8 cellular contexts compared by ENCODE assay signal in the genomic region with DNA sequence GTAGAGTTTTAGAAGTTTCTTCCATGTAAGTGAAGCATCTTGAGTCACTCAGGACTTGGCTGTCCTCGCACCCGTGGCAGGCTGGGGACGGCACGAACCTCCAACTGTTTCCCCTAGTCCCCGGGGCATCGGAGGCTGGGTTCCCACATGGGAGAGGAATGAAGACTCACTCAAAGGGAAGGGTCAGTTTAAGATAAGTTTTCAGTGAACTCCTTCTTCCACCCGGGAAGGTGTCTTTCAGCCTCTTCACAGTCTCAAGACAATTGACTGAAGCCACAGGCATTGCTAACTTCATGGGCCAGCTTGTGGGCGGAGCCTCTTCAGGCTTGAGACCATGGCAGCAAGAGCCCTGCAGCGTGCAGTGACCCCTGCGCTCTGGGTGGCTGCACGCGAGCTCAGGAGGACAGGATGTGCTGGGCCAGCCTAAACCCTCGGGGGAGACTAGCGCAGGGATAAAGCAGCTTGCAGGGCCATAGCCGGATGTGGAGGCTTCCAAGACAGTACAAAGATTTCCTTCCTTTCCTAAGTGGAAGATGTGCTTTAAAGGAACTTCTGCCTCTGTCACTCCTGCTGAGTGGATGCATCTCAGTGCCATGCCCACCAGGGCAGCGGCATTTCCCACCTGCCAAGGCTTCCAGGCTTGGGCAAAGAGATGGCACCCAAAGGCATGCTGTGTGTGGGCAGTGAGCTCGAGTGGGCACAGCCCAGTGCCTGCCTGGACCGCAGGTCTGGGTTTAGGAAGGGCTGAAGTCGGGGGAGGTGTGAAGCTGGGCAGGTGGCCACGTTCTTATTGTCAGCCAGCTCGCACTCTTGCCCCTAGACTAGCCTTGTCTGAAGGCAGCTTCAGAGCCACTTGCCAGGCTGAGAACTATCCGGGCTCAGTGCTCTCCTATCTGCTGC. TPM values are rescaled to one million over a fixed set of nuclear protein-coding genes. Genes with fewer than 3 reads are reported as not detected.
A peak's percentile ranks its signal among the peaks of the same experiment; 100 is the strongest.
DNase-seq lines count a peak whose midpoint lies in the region; ATAC-seq and TF ChIP-seq lines count a peak whose summit lies in the region.
"Had no signal": no experiment of that assay in that cellular context is flagged by ENCODE, and none has a peak within 500 bp of the region (broad histone marks: within the 10 kb centered on the region; RNA-seq: fewer than 3 reads in every experiment).

No MANE protein-coding gene starts in this region.

- TF ChIP-seq CTCF in HEK293 (tag by site-specific recombination; IDR thresholded peaks at IDR 0.05) (no peak), fibroblast of mammary gland (conservative IDR thresholded peaks at IDR 0.05; ENCODE audit: control insufficient read depth, insufficient read depth, low read depth, low read length) (no peak), osteocyte (IDR thresholded peaks at IDR 0.05) (no peak), CD14-positive monocyte (IDR thresholded peaks at IDR 0.05) (no peak)

- no peak overlapping the region for H3K4me3 ChIP-seq in HEK293 (ENCODE audit: low read depth, low read length)
- no peak overlapping the region for H3K4me3 ChIP-seq in fibroblast of mammary gland (ENCODE audit: control insufficient read depth, low read depth, low read length)

- no peaks in the 10 kb centered on the region for H3K9me3 ChIP-seq in HEK293 (ENCODE audit: control insufficient read depth, insufficient read depth, low read depth, low read length)

- intact Hi-C loops in CD14-positive monocyte (cut with micrococcal nuclease): loop anchor here in 1 of 2 donors (10.0 kb wide), 1 partner anchor 86 kb away; no protein-coding TSS in a partner anchor

- DNase-seq in fibroblast of mammary gland (ENCODE audit: low read depth) (peak; percentile 7), osteocyte (ENCODE audit: extremely low spot score, unreplicated experiment) (peak; percentile 91), CD14-positive monocyte (ENCODE audit: low spot score) (no peak)
- DNase-seq: activated CD4-positive, alpha-beta T cell treated with anti-CD3 and anti-CD28 coated beads, Interleukin-2, amount 50 U/mL, for 1 hour; Kasumi-1 had no signal

- no peaks in the 10 kb centered on the region for H3K9me3 Mint-ChIP-seq in osteocyte (ENCODE audit: unreplicated experiment)
- no peaks in the 10 kb centered on the region for H3K9me3 Mint-ChIP-seq in CD14-positive monocyte

- no peaks in the 10 kb centered on the region for H3K4me1 ChIP-seq in HEK293 (ENCODE audit: control insufficient read depth, insufficient read depth, low read length)

- POLR2A ChIA-PET in HEK293 (lab: Yijun Ruan, JAX): interaction anchor here (1.5 kb wide), 1 partner anchor 28 kb away, joined by 4 read pairs; no protein-coding TSS in a partner anchor

- CTCF ChIA-PET in HEK293 (lab: Yijun Ruan, JAX): interaction anchor here (1.2 kb wide), 2 partner anchors 39 to 240 kb away, joined by 4 read pairs; no protein-coding TSS in a partner anchor

- peaks cover 47% of the 10 kb centered on the region for H3K4me1 Mint-ChIP-seq in osteocyte (ENCODE audit: unreplicated experiment)
- no peaks in the 10 kb centered on the region for H3K4me1 Mint-ChIP-seq in CD14-positive monocyte

- peaks cover 0 to 63% of the 10 kb centered on the region in 2 experiments; a peak in 1 of 3 replicates for H3K36me3 ChIP-seq in HEK293 (ENCODE audit: control insufficient read depth in 2 of 2, insufficient read depth in 1 of 2, low read length in 2 of 2)

- H3K4me3 Mint-ChIP-seq in osteocyte (ENCODE audit: unreplicated experiment) (peak overlapping the region; percentile 57), CD14-positive monocyte (no peak overlapping the region)

- ATAC-seq in HG03280 (IDR thresholded peaks at IDR 0.05; ENCODE audit: unreplicated experiment) (no peak), GM19455 (IDR thresholded peaks at IDR 0.05; ENCODE audit: unreplicated experiment) (no peak)

- H3K27me3 Mint-ChIP-seq in osteocyte (ENCODE audit: unreplicated experiment) (no peaks in the 10 kb centered on the region), CD14-positive monocyte (ENCODE audit: low read depth in 3 of 3) (no peaks in the 10 kb centered on the region)

- H3K27ac ChIP-seq in HEK293 (ENCODE audit: extremely low read depth, low read depth, low read length): no peak overlapping the region

- H3K36me3 Mint-ChIP-seq in osteocyte (ENCODE audit: unreplicated experiment): peaks cover 34% of the 10 kb centered on the region
- H3K36me3 Mint-ChIP-seq in CD14-positive monocyte: peaks cover 61 to 65% of the 10 kb centered on the region in 2 donors

- H3K27ac Mint-ChIP-seq in osteocyte (ENCODE audit: unreplicated experiment) (peak overlapping the region; percentile 90), CD14-positive monocyte (peak overlapping the region in 1 of 7 donors; percentile 11)

TF ChIP-seq in HEK293, 187 proteins besides CTCF, POLR2A, EP300 and RAD21:
- TF ChIP-seq ZBTB20 (tag by site-specific recombination; IDR thresholded peaks at IDR 0.05) (peak; percentile 18; the same call in 1 of the 2 replicates), ZFHX2 (tag by site-specific recombination; conservative IDR thresholded peaks at IDR 0.05) (0 out of 2 replicates have a peak, but pooled peaks have one; percentile 11), ZBTB8A (tag by site-specific recombination; IDR thresholded peaks at IDR 0.05) (no peak)

RNA-seq across cellular contexts. Expression of a gene that starts 32.9 kb away (rescaled TPM):
- total RNA-seq in osteocyte: 44.5 and 49.5 TPM in 2 replicates
- polyA plus RNA-seq in CD14-positive monocyte: 10 to 100 TPM in 1 of 2 donors, 1 to 10 TPM in 1; 8.9 to 16.8 TPM

RNA-seq across cellular contexts. Expression of a gene that starts 36.9 kb away (rescaled TPM):
- total RNA-seq in osteocyte: 14.7 and 15.1 TPM in 2 replicates
- 1 to 10 TPM; 2.0 to 2.3 TPM for polyA plus RNA-seq in CD14-positive monocyte

RNA-seq across cellular contexts. Expression of a gene that starts 56.6 kb away (rescaled TPM):
- 20.7 and 23.2 TPM in 2 replicates for total RNA-seq in osteocyte
- 10 to 100 TPM; 44.7 to 46.2 TPM for polyA plus RNA-seq in CD14-positive monocyte
